In genomic region chr11:61120865-61121831, GRCh38 we compare ENCODE assay signal across 11 cellular contexts. TPM values are rescaled to one million over a fixed set of nuclear protein-coding genes. Genes with fewer than 3 reads are reported as not detected.
DNase-seq lines count a peak whose midpoint lies in the region; ATAC-seq, FAIRE-seq and TF ChIP-seq lines count a peak whose summit lies in the region.
"Had no signal": no experiment of that assay in that cellular context is flagged by ENCODE, and none has a peak within 500 bp of the region (broad histone marks: within the 10 kb centered on the region; RNA-seq: fewer than 3 reads in every experiment).

No MANE protein-coding gene starts in this region.

- TF ChIP-seq EP300 in sigmoid colon (IDR thresholded peaks at IDR 0.05), result no peak

- H4K20me1 ChIP-seq in fibroblast of lung (ENCODE audit: control insufficient read depth, extremely low read depth, insufficient read depth, low read length), result no peaks in the 10 kb centered on the region

- no peaks in the 10 kb centered on the region for H3K27me3 ChIP-seq in WERI-Rb-1 (ENCODE audit: insufficient read depth, low read depth, severe bottlenecking)
- H3K27me3 ChIP-seq in fibroblast of lung (ENCODE audit: control insufficient read depth, insufficient read depth, low read length), result peaks cover 5% of the 10 kb centered on the region
- no peaks in the 10 kb centered on the region for H3K27me3 ChIP-seq in sigmoid colon

- no peak overlapping the region for H3K4me2 ChIP-seq in fibroblast of lung (ENCODE audit: extremely low read depth, insufficient read depth, low read length)

- TF ChIP-seq POLR2A in H54 (IDR thresholded peaks at IDR 0.05; ENCODE audit: low read depth, low read length), result no peak
- no peak for TF ChIP-seq POLR2A in sigmoid colon (IDR thresholded peaks at IDR 0.05)

- intact Hi-C loops in sigmoid colon (cut with DNase I), result no loop called here

- H3K9ac ChIP-seq in fibroblast of lung (ENCODE audit: insufficient read depth, low read length), result no peak overlapping the region

- FAIRE-seq in H54 (lab: Jason Lieb, UNC), result no peak

- DNase-seq in H54 (ENCODE audit: insufficient read length, low spot score), result peak; percentile 61
- peak; percentile 48 for DNase-seq in WERI-Rb-1
- peak; percentile 12 to 34 for DNase-seq in fibroblast of lung (ENCODE audit: low read depth in 2 of 2)
- peak; percentile 46 for DNase-seq in sigmoid colon
- no peak for DNase-seq in NCI-H1092 treated with DMSO at 0.1 percent for 48 hours (lab: John Stamatoyannopoulos, UW)
- no peak for DNase-seq in HK-2 (ENCODE audit: unreplicated experiment)
- DNase-seq: activated CD4-positive, CD25-positive, alpha-beta regulatory T cell treated with anti-CD3 and anti-CD28 coated beads, Interleukin-2, amount 50 U/mL, for 72 hours; NCI-H2227 treated with DMSO at 0.1 percent for 48 hours; occipital lobe had no signal

- H2AFZ ChIP-seq in fibroblast of lung (ENCODE audit: low read length), result no peak overlapping the region

- H3K36me3 ChIP-seq in WERI-Rb-1 (no peaks in the 10 kb centered on the region), fibroblast of lung (ENCODE audit: control insufficient read depth, insufficient read depth, low read length) (no peaks in the 10 kb centered on the region), sigmoid colon (no peaks in the 10 kb centered on the region)
- H3K36me3 ChIP-seq: thoracic aorta had no signal

- H3K4me3 ChIP-seq in WERI-Rb-1 (ENCODE audit: low read depth, low read length) (no peak overlapping the region), fibroblast of lung (replicated peaks in 1 of 4; ENCODE audit: control extremely low read depth in 1 of 4, insufficient read depth in 1 of 4, low read depth in 3 of 4, low read length in 4 of 4) (no peak overlapping the region), sigmoid colon (no peak overlapping the region)
- H3K4me3 ChIP-seq: thoracic aorta had no signal

- 58 to 75% methylated on average over 17 of the region's 17 CpGs for WGBS in sigmoid colon, 2 donors

- H3K4me1 ChIP-seq in fibroblast of lung (ENCODE audit: control insufficient read depth, extremely low read depth, insufficient read depth, low read length) (no peaks in the 10 kb centered on the region), sigmoid colon (peaks cover 0 to 25% (median 15%) of the 10 kb centered on the region in 4 donors)

- no peaks in the 10 kb centered on the region for H3K9me3 ChIP-seq in WERI-Rb-1 (ENCODE audit: severe bottlenecking)
- no peaks in the 10 kb centered on the region for H3K9me3 ChIP-seq in fibroblast of lung (ENCODE audit: control insufficient read depth, insufficient read depth, low read depth, low read length)
- no peaks in the 10 kb centered on the region for H3K9me3 ChIP-seq in sigmoid colon
- H3K9me3 ChIP-seq: thoracic aorta had no signal

- ATAC-seq in GM19467 (IDR thresholded peaks at IDR 0.05; ENCODE audit: unreplicated experiment), result no peak

- H3K79me2 ChIP-seq in fibroblast of lung (ENCODE audit: control insufficient read depth, insufficient read depth, low read length), result no peaks in the 10 kb centered on the region

- no peak overlapping the region for H3K27ac ChIP-seq in WERI-Rb-1
- H3K27ac ChIP-seq in fibroblast of lung (ENCODE audit: insufficient read depth, low read length), result no peak overlapping the region
- peak overlapping the region in 1 of 4 donors; percentile 56 for H3K27ac ChIP-seq in sigmoid colon
- H3K27ac ChIP-seq: thoracic aorta had no signal

- TF ChIP-seq CTCF in WERI-Rb-1 (IDR thresholded peaks at IDR 0.05; ENCODE audit: low read depth, low read length) (no peak), fibroblast of lung (conservative IDR thresholded peaks at IDR 0.05 in 1 of 2, IDR thresholded peaks at IDR 0.05 in 1 of 2; ENCODE audit: low read depth in 1 of 2, low read length in 2 of 2) (no peak), sigmoid colon (IDR thresholded peaks at IDR 0.05) (no peak)

RNA-seq across cellular contexts. Expression of gene CD5, which starts 18.9 kb away (rescaled TPM):
- total RNA-seq in fibroblast of lung (not detected in 2 replicates), sigmoid colon (under 1 TPM in 2 of 4 donors, not detected in 2; 0.54 to 0.55 TPM)
- polyA plus RNA-seq in fibroblast of lung (not detected in 2 replicates), sigmoid colon (10 to 100 TPM in 1 of 3 donors, under 1 TPM in 2; 0.23 to 12.3 (median 0.60) TPM)
- 0.03 TPM in 1 of 2 replicates, not detected in the other for polyA plus RNA-seq in fibroblast of lung (2012)
- polyA minus RNA-seq in fibroblast of lung (ENCODE audit: low replicate concordance), result not detected in 2 replicates
- total RNA-seq: occipital lobe had no signal

RNA-seq across cellular contexts. Expression of gene VPS37C, which starts 40.1 kb away (rescaled TPM):
- total RNA-seq in fibroblast of lung (7.2 and 7.6 TPM in 2 replicates), sigmoid colon (10 to 100 TPM in 3 of 4 donors, 1 to 10 TPM in 1; 8.6 to 25.4 (median 18.5) TPM)
- polyA plus RNA-seq in fibroblast of lung (9.9 and 10.7 TPM in 2 replicates), sigmoid colon (10 to 100 TPM; 16.9 to 19.3 (median 18.6) TPM)
- polyA plus RNA-seq in fibroblast of lung (2012), result 13.0 and 13.1 TPM in 2 replicates
- 9.4 and 12.9 TPM in 2 replicates for polyA minus RNA-seq in fibroblast of lung (ENCODE audit: low replicate concordance)

Comparison
In these comparisons a context has a peak if more than half of its experiments do, and no peak if none do; other contexts are left out.
1. DNase-seq: peak in H54 (single experiment), WERI-Rb-1 (single experiment), fibroblast of lung (2 of 2) and sigmoid colon (single experiment); none in NCI-H1092 treated with DMSO at 0.1 percent for 48 hours (single experiment) and HK-2 (single experiment).